In the genomic region with DNA sequence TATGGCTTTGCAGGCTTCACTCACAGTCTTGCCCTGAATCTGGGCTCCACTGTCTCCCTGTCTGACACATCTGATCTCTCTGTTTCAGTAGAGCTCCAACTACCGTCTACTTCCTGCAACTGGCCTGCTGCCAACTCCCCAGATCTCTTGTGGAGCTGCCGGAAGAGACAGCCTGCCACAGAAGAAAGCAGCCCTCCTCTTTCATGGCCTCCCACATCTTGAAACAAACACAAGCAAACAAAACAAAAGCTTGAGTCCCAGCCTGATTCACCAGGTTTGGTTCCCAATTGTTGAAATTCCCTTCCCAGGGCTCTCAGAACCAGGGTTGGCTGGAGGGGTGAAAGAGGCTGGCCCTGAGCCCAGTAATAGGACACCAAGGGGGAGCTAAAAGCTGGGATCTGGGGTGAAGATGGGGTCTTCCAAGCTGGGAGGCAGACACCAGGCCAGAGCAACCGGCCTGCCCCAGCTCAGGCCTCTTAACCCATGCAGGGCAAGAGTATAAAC, we compare ENCODE assay signal across 8 cellular contexts. TPM values are rescaled to one million over a fixed set of nuclear protein-coding genes. Genes with fewer than 3 reads are reported as not detected.
DNase-seq lines count a peak whose midpoint lies in the region; ATAC-seq and TF ChIP-seq lines count a peak whose summit lies in the region.

No MANE protein-coding gene starts in this region.

- no peaks in the 10 kb centered on the region for H3K36me3 Mint-ChIP-seq in T-helper 17 cell (ENCODE audit: low read depth)

- TF ChIP-seq CTCF in right atrium auricular region (IDR thresholded peaks at IDR 0.05) (no peak), vagina (IDR thresholded peaks at IDR 0.05) (no peak)

- DNase-seq in COLO829 (ENCODE audit: low spot score) (peak; percentile 50), NCI-H1105 treated with DMSO at 0.1 percent for 48 hours (lab: John Stamatoyannopoulos, UW) (peak; percentile 86), T-helper 17 cell (peak; percentile 35 to 61 (median 54)), amniotic epithelial cell (ENCODE audit: low read depth) (peak; percentile 88), right atrium auricular region (ENCODE audit: low spot score) (peak; percentile 90), sciatic nerve (ENCODE audit: low spot score) (peak; percentile 94), vagina (ENCODE audit: extremely low spot score in 2 of 2) (no peak)

- H3K27me3 ChIP-seq in right atrium auricular region (no peaks in the 10 kb centered on the region), vagina (no peaks in the 10 kb centered on the region)

- no peak overlapping the region for H3K4me3 ChIP-seq in right atrium auricular region
- H3K4me3 ChIP-seq in vagina = no peak overlapping the region

- peak overlapping the region; percentile 81 for H3K27ac Mint-ChIP-seq in T-helper 17 cell

- peaks cover 25% of the 10 kb centered on the region for H3K27me3 Mint-ChIP-seq in T-helper 17 cell

- peaks cover 21% of the 10 kb centered on the region for H3K4me1 Mint-ChIP-seq in T-helper 17 cell

- H3K9me3 ChIP-seq in T-helper 17 cell (ENCODE audit: control insufficient read depth, low read length, poor library complexity, severe bottlenecking) (no peaks in the 10 kb centered on the region), right atrium auricular region (no peaks in the 10 kb centered on the region), vagina (no peaks in the 10 kb centered on the region)

- peaks cover 0 to 19% of the 10 kb centered on the region in 2 donors for H3K4me1 ChIP-seq in right atrium auricular region
- H3K4me1 ChIP-seq in vagina = peaks cover 15% of the 10 kb centered on the region

- no peak for TF ChIP-seq POLR2A in vagina (IDR thresholded peaks at IDR 0.05)

- H3K36me3 ChIP-seq in right atrium auricular region = no peaks in the 10 kb centered on the region
- no peaks in the 10 kb centered on the region for H3K36me3 ChIP-seq in vagina

- intact Hi-C loops in sciatic nerve (cut with DNase I) = no loop called here
- intact Hi-C loops in vagina (cut with DNase I) = no loop called here

- H3K4me3 Mint-ChIP-seq in T-helper 17 cell = peak overlapping the region; percentile 55

- ATAC-seq in T-helper 17 cell (peak; percentile 90), sciatic nerve (peak; percentile 91), GM19035 (IDR thresholded peaks at IDR 0.05; ENCODE audit: unreplicated experiment) (no peak)

- peak overlapping the region; percentile 10 to 29 for H3K27ac ChIP-seq in right atrium auricular region
- H3K27ac ChIP-seq in vagina = peak overlapping the region; percentile 64

RNA-seq across cellular contexts. Expression of a gene that starts 55.3 kb away (rescaled TPM):
- not detected for total RNA-seq in T-helper 17 cell
- 1 to 10 TPM; 1.3 to 5.5 TPM for total RNA-seq in right atrium auricular region
- 4.0 TPM for total RNA-seq in sciatic nerve
- total RNA-seq in vagina = 89.6 TPM

Comparison
In these comparisons a context has a peak if more than half of its experiments do, and no peak if none do; other contexts are left out.
1. DNase-seq: peak in COLO829 (single experiment), NCI-H1105 treated with DMSO at 0.1 percent for 48 hours (single experiment), T-helper 17 cell (3 of 3), amniotic epithelial cell (single experiment), right atrium auricular region (single experiment) and sciatic nerve (single experiment); none in vagina (0 of 2).
2. RNA of a gene that starts 55.3 kb away (total RNA-seq): 89.6 TPM in vagina (single experiment); 1.3 to 5.5 TPM in right atrium auricular region, 4.0 TPM in sciatic nerve (single experiment) and not detected in T-helper 17 cell; every median in the first group is over 10 times any median in the second.